6 cellular contexts compared by ENCODE assay signal in the genomic region with DNA sequence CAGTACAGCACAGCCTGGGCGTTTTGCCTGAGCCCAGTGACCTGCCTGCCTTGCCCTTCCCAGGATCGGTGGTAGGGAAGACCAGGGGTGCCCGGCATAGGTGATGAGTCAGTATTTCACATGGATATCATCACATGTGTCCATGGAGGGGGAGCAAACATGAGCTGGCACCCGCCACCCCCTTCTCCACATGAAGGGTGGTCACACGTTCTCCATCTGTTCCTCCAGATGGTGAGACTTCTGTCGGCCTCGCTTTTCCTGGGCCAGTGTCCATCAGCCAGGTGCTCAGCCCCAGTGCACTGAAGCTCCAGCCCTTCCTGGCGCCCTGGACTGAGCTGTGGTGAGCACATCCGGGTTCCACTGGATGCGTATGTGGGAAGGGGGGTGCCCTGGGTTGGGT.
"Had no signal": no experiment of that assay in that cellular context is flagged by ENCODE, and none has a peak within 500 bp of the region (broad histone marks: within the 10 kb centered on the region; RNA-seq: fewer than 3 reads in every experiment).

No MANE protein-coding gene starts in this region.

- DNase-seq: H9, HCEC 1CT, KBM-7 had no signal

- H2AFZ ChIP-seq: GM23338 had no signal

- H3K4me2 ChIP-seq: GM23338, KMS-11 had no signal

- H3K27ac ChIP-seq: HL-60, KMS-11 had no signal

- H3K4me3 ChIP-seq: GM23338 had no signal

- H3K9ac ChIP-seq: KMS-11 had no signal
